ENCODE assay signal across 12 cellular contexts in the genomic region with DNA sequence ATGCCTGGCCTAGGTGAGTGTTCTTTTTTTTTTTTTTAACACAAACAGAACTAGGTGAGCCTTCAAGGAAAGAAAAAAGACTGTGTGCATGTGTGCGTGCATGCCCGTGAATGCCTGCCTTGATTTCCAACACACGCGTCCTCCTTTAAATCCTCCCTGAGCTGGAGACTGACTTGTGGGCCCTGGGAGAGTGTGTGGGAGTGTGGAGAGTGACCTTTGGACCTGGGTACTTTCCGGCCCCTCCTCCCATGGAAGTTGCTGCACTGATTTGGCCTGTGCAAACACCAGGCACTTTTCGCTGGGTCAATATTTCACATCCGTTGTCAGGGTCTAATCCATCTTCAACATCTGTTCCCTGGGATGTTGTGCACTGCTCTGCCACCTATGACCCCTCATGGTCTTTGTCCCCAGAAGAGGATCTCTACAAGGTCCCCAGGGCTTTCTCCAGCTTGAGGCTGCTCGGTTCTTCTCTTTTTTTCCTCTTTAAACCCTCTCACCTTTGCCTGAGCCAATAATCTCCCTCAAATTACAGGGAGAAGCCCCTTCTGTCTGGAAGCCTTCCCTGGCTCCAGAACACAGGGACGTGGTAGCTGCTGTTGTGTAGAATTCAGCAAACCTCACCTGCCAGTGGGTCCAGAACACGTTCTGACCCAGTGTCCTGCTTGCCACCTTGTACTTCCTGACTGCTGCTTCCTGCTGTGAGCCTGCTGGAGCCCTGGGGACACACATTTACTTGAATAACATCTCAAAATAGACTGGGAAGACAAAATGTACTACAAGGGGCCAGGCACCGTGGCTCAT. TPM values are rescaled to one million over a fixed set of nuclear protein-coding genes. Genes with fewer than 3 reads are reported as not detected.
A peak's percentile ranks its signal among the peaks of the same experiment; 100 is the strongest.
DNase-seq lines count a peak whose midpoint lies in the region; ATAC-seq and TF ChIP-seq lines count a peak whose summit lies in the region.
"Had no signal": no experiment of that assay in that cellular context is flagged by ENCODE, and none has a peak within 500 bp of the region (broad histone marks: within the 10 kb centered on the region; RNA-seq: fewer than 3 reads in every experiment).

No MANE protein-coding gene starts in this region.

- no peak overlapping the region for H3K4me3 ChIP-seq in choroid plexus epithelial cell (ENCODE audit: low read depth, low read length)
- H3K4me3 ChIP-seq in left lung, result no peak overlapping the region
- H3K4me3 ChIP-seq in tibial nerve, result no peak overlapping the region
- H3K4me3 ChIP-seq in naive thymus-derived CD4-positive, alpha-beta T cell (ENCODE audit: low read length), result no peak overlapping the region
- H3K4me3 ChIP-seq: tibial artery had no signal

- peaks cover 0 to 7% (median 0%) of the 10 kb centered on the region in 5 donors for H3K27me3 Mint-ChIP-seq in naive thymus-derived CD4-positive, alpha-beta T cell

- intact Hi-C loops in left lung (cut with DNase I), result no loop called here
- intact Hi-C loops in naive thymus-derived CD4-positive, alpha-beta T cell (cut with micrococcal nuclease), result loop anchor here in 1 of 2 donors (10.0 kb wide), 1 partner anchor 847 kb away; no protein-coding TSS in a partner anchor

- H3K4me3 Mint-ChIP-seq in naive thymus-derived CD4-positive, alpha-beta T cell, result no peak overlapping the region
- H3K4me3 Mint-ChIP-seq: immature natural killer cell had no signal

- peaks cover 0 to 2% (median 0%) of the 10 kb centered on the region in 5 donors for H3K36me3 Mint-ChIP-seq in naive thymus-derived CD4-positive, alpha-beta T cell
- H3K36me3 Mint-ChIP-seq: immature natural killer cell had no signal

- H3K27me3 ChIP-seq in left lung, result no peaks in the 10 kb centered on the region
- no peaks in the 10 kb centered on the region for H3K27me3 ChIP-seq in tibial nerve
- H3K27me3 ChIP-seq in naive thymus-derived CD4-positive, alpha-beta T cell (ENCODE audit: control insufficient read depth in 2 of 2, insufficient read depth in 2 of 2, low read length in 2 of 2), result no peaks in the 10 kb centered on the region
- H3K27me3 ChIP-seq: tibial artery had no signal

- H3K27ac Mint-ChIP-seq in naive thymus-derived CD4-positive, alpha-beta T cell, result peak overlapping the region in 3 of 9 donors; percentile 14 to 25 (median 21)
- H3K27ac Mint-ChIP-seq: immature natural killer cell had no signal

- no peaks in the 10 kb centered on the region for H3K9me3 Mint-ChIP-seq in naive thymus-derived CD4-positive, alpha-beta T cell
- H3K9me3 Mint-ChIP-seq: immature natural killer cell had no signal

- CTCF ChIA-PET in naive thymus-derived CD4-positive, alpha-beta T cell (lab: Charles Lee), result no interaction called here

- POLR2A ChIA-PET in naive thymus-derived CD4-positive, alpha-beta T cell (lab: Charles Lee), result no interaction called here

- TF ChIP-seq POLR2A in tibial nerve (IDR thresholded peaks at IDR 0.05) (no peak), erythroblast (IDR thresholded peaks at IDR 0.05; ENCODE audit: low read length) (no peak)

- no peak for TF ChIP-seq CTCF in choroid plexus epithelial cell (conservative IDR thresholded peaks at IDR 0.05; ENCODE audit: low read depth, low read length)
- no peak for TF ChIP-seq CTCF in left lung (IDR thresholded peaks at IDR 0.05)
- no peak for TF ChIP-seq CTCF in tibial nerve (IDR thresholded peaks at IDR 0.05)

- no peak overlapping the region for H3K27ac ChIP-seq in left lung
- peak overlapping the region in 3 of 4 donors; percentile 36 to 68 (median 54) for H3K27ac ChIP-seq in tibial nerve
- H3K27ac ChIP-seq in naive thymus-derived CD4-positive, alpha-beta T cell (ENCODE audit: low read depth, low read length), result no peak overlapping the region
- H3K27ac ChIP-seq: tibial artery had no signal

- WGBS in tibial nerve, 2 donors, result 34 to 36% methylated on average over 11 of the region's 11 CpGs

- H3K4me1 Mint-ChIP-seq in naive thymus-derived CD4-positive, alpha-beta T cell, result peaks cover 4 to 9% (median 5%) of the 10 kb centered on the region in 7 donors

- DNase-seq in NCI-H146 treated with DMSO at 0.1 percent for 48 hours (lab: John Stamatoyannopoulos, UW; ENCODE audit: unreplicated experiment) (peak; percentile 15), choroid plexus epithelial cell (ENCODE audit: low read depth) (peak; percentile 39), left lung (no peak), tibial nerve (ENCODE audit: low spot score in 2 of 2) (peak; percentile 32 to 45), RKO (ENCODE audit: low spot score) (no peak), erythroblast (lab: John Stamatoyannopoulos, UW) (no peak), DMS114 treated with DMSO at 0.1 percent for 48 hours (lab: John Stamatoyannopoulos, UW; ENCODE audit: unreplicated experiment) (no peak)
- DNase-seq in naive thymus-derived CD4-positive, alpha-beta T cell, result no peak
- DNase-seq: activated CD4-positive, alpha-beta T cell treated with anti-CD3 and anti-CD28 coated beads for 4 hours; immature natural killer cell had no signal

- peak; percentile 18 to 51 for TF ChIP-seq EP300 in tibial nerve (IDR thresholded peaks at IDR 0.05)

- H3K4me1 ChIP-seq in left lung, result peaks cover 4 to 24% of the 10 kb centered on the region in 2 donors
- peaks cover 0 to 48% (median 11%) of the 10 kb centered on the region in 4 donors for H3K4me1 ChIP-seq in tibial nerve
- no peaks in the 10 kb centered on the region for H3K4me1 ChIP-seq in naive thymus-derived CD4-positive, alpha-beta T cell (ENCODE audit: control insufficient read depth in 2 of 2, insufficient read depth in 2 of 2, low read length in 2 of 2)

- H3K9me3 ChIP-seq in left lung, result no peaks in the 10 kb centered on the region
- no peaks in the 10 kb centered on the region for H3K9me3 ChIP-seq in tibial nerve
- no peaks in the 10 kb centered on the region for H3K9me3 ChIP-seq in naive thymus-derived CD4-positive, alpha-beta T cell (ENCODE audit: control insufficient read depth in 2 of 3, low read length in 3 of 3)
- H3K9me3 ChIP-seq: tibial artery had no signal

- ATAC-seq in left lung, result peak; percentile 78
- ATAC-seq in naive thymus-derived CD4-positive, alpha-beta T cell, result no peak

- H3K36me3 ChIP-seq in left lung (no peaks in the 10 kb centered on the region), tibial nerve (no peaks in the 10 kb centered on the region)
- H3K36me3 ChIP-seq in naive thymus-derived CD4-positive, alpha-beta T cell (ENCODE audit: control insufficient read depth in 2 of 3, insufficient read depth in 3 of 3, low read length in 3 of 3), result no peaks in the 10 kb centered on the region
- H3K36me3 ChIP-seq: tibial artery had no signal

RNA-seq across cellular contexts. Expression of gene ATP5MC1, which starts 20.8 kb away (rescaled TPM):
- 10 to 100 TPM; 56.6 to 83.3 TPM for total RNA-seq in left lung
- 100 to 1,000 TPM in 1 of 4 donors, 10 to 100 TPM in 3; 71.4 to 103 (median 89.7) TPM for total RNA-seq in tibial nerve
- 100 to 1,000 TPM in 1 of 5 experiments, 10 to 100 TPM in 4; 28.0 to 102 (median 37.0) TPM for total RNA-seq in naive thymus-derived CD4-positive, alpha-beta T cell
- 100 to 1,000 TPM; 155 to 179 TPM for polyA plus RNA-seq in naive thymus-derived CD4-positive, alpha-beta T cell

RNA-seq across cellular contexts. Expression of gene UBE2Z, which starts 36.5 kb away (rescaled TPM):
- 10 to 100 TPM; 65.8 to 70.3 TPM for total RNA-seq in left lung
- total RNA-seq in tibial nerve, result 10 to 100 TPM; 51.0 to 63.8 (median 56.8) TPM
- total RNA-seq in naive thymus-derived CD4-positive, alpha-beta T cell, result 10 to 100 TPM; 71.6 to 96.6 (median 91.8) TPM
- polyA plus RNA-seq in naive thymus-derived CD4-positive, alpha-beta T cell, result 10 to 100 TPM; 52.1 to 55.6 TPM

RNA-seq across cellular contexts. Expression of gene CALCOCO2, which starts 40.9 kb away (rescaled TPM):
- total RNA-seq in left lung (100 to 1,000 TPM; 116 to 128 TPM), tibial nerve (100 to 1,000 TPM; 167 to 302 (median 232) TPM)
- total RNA-seq in naive thymus-derived CD4-positive, alpha-beta T cell, result 100 to 1,000 TPM; 129 to 208 (median 139) TPM
- polyA plus RNA-seq in naive thymus-derived CD4-positive, alpha-beta T cell, result 100 to 1,000 TPM; 159 to 167 TPM

RNA-seq across cellular contexts. Expression of gene TTLL6, which starts 54.7 kb away (rescaled TPM):
- total RNA-seq in left lung (1 to 10 TPM in 1 of 2 donors, under 1 TPM in 1; 0.35 to 1.3 TPM), tibial nerve (1 to 10 TPM in 2 of 4 donors, under 1 TPM in 2; 0.21 to 4.8 (median 0.99) TPM)
- total RNA-seq in naive thymus-derived CD4-positive, alpha-beta T cell, result not detected
- polyA plus RNA-seq in naive thymus-derived CD4-positive, alpha-beta T cell, result not detected
- total RNA-seq: osteocyte had no signal
- polyA plus RNA-seq: immature natural killer cell had no signal

Comparison
In these comparisons a context has a peak if more than half of its experiments do, and no peak if none do; other contexts are left out.
1. DNase-seq: peak in NCI-H146 treated with DMSO at 0.1 percent for 48 hours (single experiment), choroid plexus epithelial cell (single experiment) and tibial nerve (2 of 2); none in left lung (0 of 2), RKO (single experiment), erythroblast (0 of 2), DMS114 treated with DMSO at 0.1 percent for 48 hours (single experiment) and naive thymus-derived CD4-positive, alpha-beta T cell (0 of 9).
2. H3K27ac ChIP-seq: peak in tibial nerve (3 of 4); none in left lung (0 of 2) and naive thymus-derived CD4-positive, alpha-beta T cell (single experiment).